22 cellular contexts compared by ENCODE assay signal in the genomic region with DNA sequence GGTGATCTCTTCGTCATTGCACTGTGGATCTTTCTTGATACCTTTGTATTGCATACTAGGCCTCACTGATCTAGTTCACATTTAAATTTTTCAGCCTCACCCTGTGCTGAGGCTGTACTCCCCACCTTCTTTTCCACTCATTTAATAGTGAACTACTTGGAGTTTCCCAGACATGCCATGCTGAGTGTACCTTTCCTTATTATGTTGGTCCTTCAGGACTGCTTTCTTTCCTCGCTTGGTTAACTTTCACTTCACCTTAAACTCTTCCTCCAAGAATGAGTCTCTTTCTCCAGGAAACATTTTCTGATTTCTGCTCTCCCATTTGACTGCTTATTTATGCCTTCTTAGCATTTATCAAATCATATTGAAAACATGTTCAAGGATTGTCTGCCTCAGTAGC.
"Had no signal": no experiment of that assay in that cellular context is flagged by ENCODE, and none has a peak within 500 bp of the region (broad histone marks: within the 10 kb centered on the region; RNA-seq: fewer than 3 reads in every experiment).

No MANE protein-coding gene starts in this region.

- H3K27me3 Mint-ChIP-seq: activated B cell treated with CpG ODN at 0.5 μM for 24 hours; activated CD4-positive, alpha-beta T cell treated with anti-CD3 and anti-CD28 coated beads for 36 hours; activated naive CD4-positive, alpha-beta T cell treated with anti-CD3 and anti-CD28 coated beads, Interleukin-2, amount 10 ng/mL, durations not matched to agents 7 days and 5 days; activated naive CD8-positive, alpha-beta T cell treated with anti-CD3 and anti-CD28 coated beads, Interleukin-2, amount 50 U/mL, for 24 hours; naive thymus-derived CD4-positive, alpha-beta T cell had no signal

- H3K9me3 ChIP-seq: lower lobe of right lung, upper lobe of left lung had no signal

- H3K9me3 Mint-ChIP-seq: activated B cell treated with CpG ODN at 0.5 μM for 24 hours; activated naive CD8-positive, alpha-beta T cell treated with anti-CD3 and anti-CD28 coated beads, Interleukin-2, amount 50 U/mL, for 24 hours; activated T-cell treated with anti-CD3 and anti-CD28 coated beads, Interleukin-2, amount 50 U/mL, for 4 hours had no signal

- H3K27ac Mint-ChIP-seq: activated B cell treated with CpG ODN at 0.5 μM for 24 hours; activated CD4-positive, alpha-beta T cell treated with anti-CD3 and anti-CD28 coated beads for 36 hours; activated naive CD4-positive, alpha-beta T cell treated with anti-CD3 and anti-CD28 coated beads, Interleukin-2, amount 10 ng/mL, durations not matched to agents 7 days and 5 days; activated naive CD8-positive, alpha-beta T cell treated with anti-CD3 and anti-CD28 coated beads, Interleukin-2, amount 50 U/mL, for 24 hours; T-helper 1 cell treated with Interleukin-12 subunit alpha and Interleukin-12 subunit beta and Interleukin-4 antibody, amounts not matched to agents 30 μg/mL and 1 μg/mL, for 36 hours had no signal

- H3K4me3 ChIP-seq: lower lobe of right lung, upper lobe of left lung had no signal

- H3K4me3 Mint-ChIP-seq: activated B cell treated with CpG ODN at 0.5 μM for 24 hours; activated CD4-positive, alpha-beta T cell treated with anti-CD3 and anti-CD28 coated beads for 36 hours; activated naive CD4-positive, alpha-beta T cell treated with anti-CD3 and anti-CD28 coated beads, Interleukin-2, amount 10 ng/mL, durations not matched to agents 7 days and 5 days; activated naive CD8-positive, alpha-beta T cell treated with anti-CD3 and anti-CD28 coated beads, Interleukin-2, amount 50 U/mL, for 24 hours; activated T-cell treated with anti-CD3 and anti-CD28 coated beads, Interleukin-2, amount 50 U/mL, for 4 hours; T-helper 1 cell treated with Interleukin-12 subunit alpha and Interleukin-12 subunit beta and Interleukin-4 antibody, amounts not matched to agents 30 μg/mL and 1 μg/mL, for 36 hours had no signal

- ATAC-seq: activated CD4-positive, alpha-beta T cell treated with anti-CD3 and anti-CD28 coated beads for 36 hours; activated naive CD8-positive, alpha-beta T cell treated with anti-CD3 and anti-CD28 coated beads, Interleukin-2, amount 50 U/mL, for 24 hours; activated T-cell treated with anti-CD3 and anti-CD28 coated beads, Interleukin-2, amount 50 U/mL, for 4 hours; left lobe of liver; lower lobe of right lung; naive thymus-derived CD4-positive, alpha-beta T cell had no signal

- DNase-seq: activated B cell treated with CpG ODN at 0.5 μM for 24 hours; activated CD4-positive, alpha-beta T cell treated with anti-CD3 and anti-CD28 coated beads for 36 hours; activated CD4-positive, alpha-beta T cell treated with anti-CD3 and anti-CD28 coated beads, Interleukin-2, amount 50 U/mL, for 4 hours; activated CD8-positive, alpha-beta memory T cell treated with anti-CD3 and anti-CD28 coated beads for 24 hours; activated CD8-positive, alpha-beta memory T cell treated with anti-CD3 and anti-CD28 coated beads, Interleukin-2, amount 50 U/mL, for 4 hours; activated effector memory CD4-positive, alpha-beta T cell treated with anti-CD3 and anti-CD28 coated beads, Interleukin-2, amount 50 U/mL, for 16 hours; activated naive CD4-positive, alpha-beta T cell treated with anti-CD3 and anti-CD28 coated beads, Interleukin-2, amount 10 ng/mL, durations not matched to agents 7 days and 5 days; activated naive CD8-positive, alpha-beta T cell treated with anti-CD3 and anti-CD28 coated beads, Interleukin-2, amount 50 U/mL, for 24 hours; activated T-cell treated with anti-CD3 and anti-CD28 coated beads, Interleukin-2, amount 50 U/mL, for 4 hours; cerebellar nuclear complex; cortex of kidney; erythroblast; foreskin fibroblast; kidney; lower lobe of right lung; naive thymus-derived CD4-positive, alpha-beta T cell; retina; stimulated activated CD4-positive, alpha-beta T cell treated with anti-CD3 and anti-CD28 coated beads, Interleukin-4, amount 100 ng/mL, for 1 hour; stimulated activated naive CD4-positive, alpha-beta T cell treated with Interleukin-2 at 50 U/mL for 16 hours; upper lobe of left lung had no signal

- H3K4me1 Mint-ChIP-seq: activated naive CD4-positive, alpha-beta T cell treated with anti-CD3 and anti-CD28 coated beads, Interleukin-2, amount 10 ng/mL, durations not matched to agents 7 days and 5 days had no signal
